ENCODE assay signal across 2 cellular contexts in genomic region chr3:172087198-172087597, GRCh38.
TF ChIP-seq lines count a peak whose summit lies in the region.

No MANE protein-coding gene starts in this region.

TF ChIP-seq in GM23338, 12 proteins besides CTCF, POLR2A, EP300 and RAD21:
- TF ChIP-seq, protein P1, sequence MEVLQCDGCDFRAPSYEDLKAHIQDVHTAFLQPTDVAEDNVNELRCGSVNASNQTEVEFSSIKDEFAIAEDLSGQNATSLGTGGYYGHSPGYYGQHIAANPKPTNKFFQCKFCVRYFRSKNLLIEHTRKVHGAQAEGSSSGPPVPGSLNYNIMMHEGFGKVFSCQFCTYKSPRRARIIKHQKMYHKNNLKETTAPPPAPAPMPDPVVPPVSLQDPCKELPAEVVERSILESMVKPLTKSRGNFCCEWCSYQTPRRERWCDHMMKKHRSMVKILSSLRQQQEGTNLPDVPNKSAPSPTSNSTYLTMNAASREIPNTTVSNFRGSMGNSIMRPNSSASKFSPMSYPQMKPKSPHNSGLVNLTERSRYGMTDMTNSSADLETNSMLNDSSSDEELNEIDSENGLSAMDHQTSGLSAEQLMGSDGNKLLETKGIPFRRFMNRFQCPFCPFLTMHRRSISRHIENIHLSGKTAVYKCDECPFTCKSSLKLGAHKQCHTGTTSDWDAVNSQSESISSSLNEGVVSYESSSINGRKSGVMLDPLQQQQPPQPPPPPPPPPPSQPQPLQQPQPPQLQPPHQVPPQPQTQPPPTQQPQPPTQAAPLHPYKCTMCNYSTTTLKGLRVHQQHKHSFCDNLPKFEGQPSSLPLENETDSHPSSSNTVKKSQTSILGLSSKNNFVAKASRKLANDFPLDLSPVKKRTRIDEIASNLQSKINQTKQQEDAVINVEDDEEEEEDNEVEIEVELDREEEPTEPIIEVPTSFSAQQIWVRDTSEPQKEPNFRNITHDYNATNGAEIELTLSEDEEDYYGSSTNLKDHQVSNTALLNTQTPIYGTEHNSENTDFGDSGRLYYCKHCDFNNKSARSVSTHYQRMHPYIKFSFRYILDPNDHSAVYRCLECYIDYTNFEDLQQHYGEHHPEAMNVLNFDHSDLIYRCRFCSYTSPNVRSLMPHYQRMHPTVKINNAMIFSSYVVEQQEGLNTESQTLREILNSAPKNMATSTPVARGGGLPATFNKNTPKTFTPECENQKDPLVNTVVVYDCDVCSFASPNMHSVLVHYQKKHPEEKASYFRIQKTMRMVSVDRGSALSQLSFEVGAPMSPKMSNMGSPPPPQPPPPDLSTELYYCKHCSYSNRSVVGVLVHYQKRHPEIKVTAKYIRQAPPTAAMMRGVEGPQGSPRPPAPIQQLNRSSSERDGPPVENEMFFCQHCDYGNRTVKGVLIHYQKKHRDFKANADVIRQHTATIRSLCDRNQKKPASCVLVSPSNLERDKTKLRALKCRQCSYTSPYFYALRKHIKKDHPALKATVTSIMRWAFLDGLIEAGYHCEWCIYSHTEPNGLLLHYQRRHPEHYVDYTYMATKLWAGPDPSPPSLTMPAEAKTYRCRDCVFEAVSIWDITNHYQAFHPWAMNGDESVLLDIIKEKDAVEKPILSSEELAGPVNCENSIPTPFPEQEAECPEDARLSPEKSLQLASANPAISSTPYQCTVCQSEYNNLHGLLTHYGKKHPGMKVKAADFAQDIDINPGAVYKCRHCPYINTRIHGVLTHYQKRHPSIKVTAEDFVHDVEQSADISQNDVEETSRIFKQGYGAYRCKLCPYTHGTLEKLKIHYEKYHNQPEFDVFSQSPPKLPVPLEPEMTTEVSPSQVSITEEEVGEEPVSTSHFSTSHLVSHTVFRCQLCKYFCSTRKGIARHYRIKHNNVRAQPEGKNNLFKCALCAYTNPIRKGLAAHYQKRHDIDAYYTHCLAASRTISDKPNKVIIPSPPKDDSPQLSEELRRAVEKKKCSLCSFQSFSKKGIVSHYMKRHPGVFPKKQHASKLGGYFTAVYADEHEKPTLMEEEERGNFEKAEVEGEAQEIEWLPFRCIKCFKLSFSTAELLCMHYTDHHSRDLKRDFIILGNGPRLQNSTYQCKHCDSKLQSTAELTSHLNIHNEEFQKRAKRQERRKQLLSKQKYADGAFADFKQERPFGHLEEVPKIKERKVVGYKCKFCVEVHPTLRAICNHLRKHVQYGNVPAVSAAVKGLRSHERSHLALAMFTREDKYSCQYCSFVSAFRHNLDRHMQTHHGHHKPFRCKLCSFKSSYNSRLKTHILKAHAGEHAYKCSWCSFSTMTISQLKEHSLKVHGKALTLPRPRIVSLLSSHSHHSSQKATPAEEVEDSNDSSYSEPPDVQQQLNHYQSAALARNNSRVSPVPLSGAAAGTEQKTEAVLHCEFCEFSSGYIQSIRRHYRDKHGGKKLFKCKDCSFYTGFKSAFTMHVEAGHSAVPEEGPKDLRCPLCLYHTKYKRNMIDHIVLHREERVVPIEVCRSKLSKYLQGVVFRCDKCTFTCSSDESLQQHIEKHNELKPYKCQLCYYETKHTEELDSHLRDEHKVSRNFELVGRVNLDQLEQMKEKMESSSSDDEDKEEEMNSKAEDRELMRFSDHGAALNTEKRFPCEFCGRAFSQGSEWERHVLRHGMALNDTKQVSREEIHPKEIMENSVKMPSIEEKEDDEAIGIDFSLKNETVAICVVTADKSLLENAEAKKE (CRISPR knock-in tag; IDR thresholded peaks at IDR 0.05) = no peak
- no peak for TF ChIP-seq STAT1 (IDR thresholded peaks at IDR 0.05; ENCODE audit: unreplicated experiment)
TF ChIP-seq in GM23338: peak in this region for 0.

TF ChIP-seq in K562, 482 proteins besides CTCF, POLR2A, EP300 and RAD21:
- TF ChIP-seq, protein P2, sequence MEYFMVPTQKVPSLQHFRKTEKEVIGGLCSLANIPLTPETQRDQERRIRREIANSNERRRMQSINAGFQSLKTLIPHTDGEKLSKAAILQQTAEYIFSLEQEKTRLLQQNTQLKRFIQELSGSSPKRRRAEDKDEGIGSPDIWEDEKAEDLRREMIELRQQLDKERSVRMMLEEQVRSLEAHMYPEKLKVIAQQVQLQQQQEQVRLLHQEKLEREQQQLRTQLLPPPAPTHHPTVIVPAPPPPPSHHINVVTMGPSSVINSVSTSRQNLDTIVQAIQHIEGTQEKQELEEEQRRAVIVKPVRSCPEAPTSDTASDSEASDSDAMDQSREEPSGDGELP (CRISPR knock-in tag; IDR thresholded peaks at IDR 0.05; ENCODE audit: borderline replicate concordance) = no peak
- TF ChIP-seq KDM5B (IDR thresholded peaks at IDR 0.05; ENCODE audit: insufficient replicate concordance, low read depth, low read length) (no peak), ZNF639 (CRISPR knock-in tag; conservative IDR thresholded peaks at IDR 0.05 in 1 of 2, IDR thresholded peaks at IDR 0.05 in 1 of 2) (no peak), ZNF75A (CRISPR knock-in tag; IDR thresholded peaks at IDR 0.05) (no peak), ZNF431 (CRISPR knock-in tag; IDR thresholded peaks at IDR 0.05) (no peak), TEAD2 (tag; IDR thresholded peaks at IDR 0.05) (no peak), U2AF2 (optimal IDR thresholded peaks at IDR 0.05; ENCODE audit: low read depth, low read length) (no peak), ADNP (tag; IDR thresholded peaks at IDR 0.05) (no peak), ELF2 (CRISPR knock-in tag; IDR thresholded peaks at IDR 0.05) (no peak), ZBTB26 (CRISPR knock-in tag; IDR thresholded peaks at IDR 0.05) (no peak), TAF7 (tag; IDR thresholded peaks at IDR 0.05) (no peak), NFE2 (IDR thresholded peaks at IDR 0.05; ENCODE audit: low read depth) (no peak), LEF1 (IDR thresholded peaks at IDR 0.05) (no peak), ESRRB (CRISPR knock-in tag; IDR thresholded peaks at IDR 0.05; ENCODE audit: borderline replicate concordance) (no peak), MECOM (CRISPR knock-in tag; IDR thresholded peaks at IDR 0.05) (0 out of 2 replicates have a peak, but pooled peaks have one; percentile 48), ZBTB43 (CRISPR knock-in tag; IDR thresholded peaks at IDR 0.05) (no peak), MCM3 (IDR thresholded peaks at IDR 0.05) (no peak), ZFP1 (CRISPR knock-in tag; IDR thresholded peaks at IDR 0.05) (no peak), C11orf30 (IDR thresholded peaks at IDR 0.05; ENCODE audit: low read depth) (no peak), ZEB2 (IDR thresholded peaks at IDR 0.05) (no peak), ZNF174 (CRISPR knock-in tag; IDR thresholded peaks at IDR 0.05) (no peak), MAZ (CRISPR knock-in tag; conservative IDR thresholded peaks at IDR 0.05 in 1 of 2, IDR thresholded peaks at IDR 0.05 in 1 of 2) (no peak), PHB (CRISPR knock-in tag; IDR thresholded peaks at IDR 0.05) (no peak), HMBOX1 (IDR thresholded peaks at IDR 0.05) (peak; percentile 11; the same call in 1 of the 2 replicates), FOXJ2 (tag; IDR thresholded peaks at IDR 0.05) (0 out of 2 replicates have a peak, but pooled peaks have one; percentile 35), GTF2F1 (IDR thresholded peaks at IDR 0.05; ENCODE audit: low read depth, low read length) (no peak), CEBPG (CRISPR knock-in tag; IDR thresholded peaks at IDR 0.05) (no peak), CEBPG (tag; conservative IDR thresholded peaks at IDR 0.05 in 1 of 2, IDR thresholded peaks at IDR 0.05 in 1 of 2) (peak in 1 of 2 experiments; percentile 35; a peak in 2 of 4 replicates), RBM17 (IDR thresholded peaks at IDR 0.05; ENCODE audit: borderline replicate concordance, low read depth, low read length) (no peak), TCF7L2 (IDR thresholded peaks at IDR 0.05; ENCODE audit: low read depth, low read length) (no peak), MXI1 (IDR thresholded peaks at IDR 0.05; ENCODE audit: low read depth, low read length) (no peak), HNRNPH1 (optimal IDR thresholded peaks at IDR 0.05; ENCODE audit: low read depth, low read length) (no peak), ZFP36 (IDR thresholded peaks at IDR 0.05; ENCODE audit: low read depth, low read length, partially characterized antibody) (no peak), HNRNPUL1 (IDR thresholded peaks at IDR 0.05; ENCODE audit: low read length) (no peak), STAT5B (CRISPR knock-in tag; IDR thresholded peaks at IDR 0.05) (no peak), ESRRA (IDR thresholded peaks at IDR 0.05; ENCODE audit: borderline replicate concordance, low read depth) (no peak), ZNF780A (CRISPR knock-in tag; IDR thresholded peaks at IDR 0.05) (no peak), JUNB (CRISPR knock-in tag; conservative IDR thresholded peaks at IDR 0.05) (no peak), SMARCA4 (IDR thresholded peaks at IDR 0.05) (no peak), ZNF311 (CRISPR knock-in tag; IDR thresholded peaks at IDR 0.05) (no peak), RAD51 (IDR thresholded peaks at IDR 0.05; ENCODE audit: borderline replicate concordance, low read depth) (no peak), GATAD2A (IDR thresholded peaks at IDR 0.05) (no peak), ZNF143 (CRISPR knock-in tag; IDR thresholded peaks at IDR 0.05) (no peak), MAFG (tag; conservative IDR thresholded peaks at IDR 0.05) (no peak), IRF1 (CRISPR knock-in tag; IDR thresholded peaks at IDR 0.05; ENCODE audit: borderline replicate concordance) (no peak), EGR1 (conservative IDR thresholded peaks at IDR 0.05) (peak; percentile 76), U2AF1 (optimal IDR thresholded peaks at IDR 0.05; ENCODE audit: low read depth, low read length) (no peak), SMAD1 (IDR thresholded peaks at IDR 0.05; ENCODE audit: low read depth, low read length, partially characterized antibody) (no peak), ZNF699 (CRISPR knock-in tag; IDR thresholded peaks at IDR 0.05; ENCODE audit: insufficient replicate concordance) (no peak)
- TF ChIP-seq, protein P3, sequence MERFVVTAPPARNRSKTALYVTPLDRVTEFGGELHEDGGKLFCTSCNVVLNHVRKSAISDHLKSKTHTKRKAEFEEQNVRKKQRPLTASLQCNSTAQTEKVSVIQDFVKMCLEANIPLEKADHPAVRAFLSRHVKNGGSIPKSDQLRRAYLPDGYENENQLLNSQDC (CRISPR knock-in tag; IDR thresholded peaks at IDR 0.05) = no peak
- TF ChIP-seq, protein P4, sequence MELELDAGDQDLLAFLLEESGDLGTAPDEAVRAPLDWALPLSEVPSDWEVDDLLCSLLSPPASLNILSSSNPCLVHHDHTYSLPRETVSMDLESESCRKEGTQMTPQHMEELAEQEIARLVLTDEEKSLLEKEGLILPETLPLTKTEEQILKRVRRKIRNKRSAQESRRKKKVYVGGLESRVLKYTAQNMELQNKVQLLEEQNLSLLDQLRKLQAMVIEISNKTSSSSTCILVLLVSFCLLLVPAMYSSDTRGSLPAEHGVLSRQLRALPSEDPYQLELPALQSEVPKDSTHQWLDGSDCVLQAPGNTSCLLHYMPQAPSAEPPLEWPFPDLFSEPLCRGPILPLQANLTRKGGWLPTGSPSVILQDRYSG (tag; conservative IDR thresholded peaks at IDR 0.05; ENCODE audit: low read depth) = no peak
- TF ChIP-seq, protein P5, sequence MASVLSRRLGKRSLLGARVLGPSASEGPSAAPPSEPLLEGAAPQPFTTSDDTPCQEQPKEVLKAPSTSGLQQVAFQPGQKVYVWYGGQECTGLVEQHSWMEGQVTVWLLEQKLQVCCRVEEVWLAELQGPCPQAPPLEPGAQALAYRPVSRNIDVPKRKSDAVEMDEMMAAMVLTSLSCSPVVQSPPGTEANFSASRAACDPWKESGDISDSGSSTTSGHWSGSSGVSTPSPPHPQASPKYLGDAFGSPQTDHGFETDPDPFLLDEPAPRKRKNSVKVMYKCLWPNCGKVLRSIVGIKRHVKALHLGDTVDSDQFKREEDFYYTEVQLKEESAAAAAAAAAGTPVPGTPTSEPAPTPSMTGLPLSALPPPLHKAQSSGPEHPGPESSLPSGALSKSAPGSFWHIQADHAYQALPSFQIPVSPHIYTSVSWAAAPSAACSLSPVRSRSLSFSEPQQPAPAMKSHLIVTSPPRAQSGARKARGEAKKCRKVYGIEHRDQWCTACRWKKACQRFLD (CRISPR knock-in tag; IDR thresholded peaks at IDR 0.05) = 0 out of 2 replicates have a peak, but pooled peaks have one; percentile 14
